Comparison of ENCODE assay signal across 17 cellular contexts in genomic region chr20:25218492-25218891, GRCh38. TPM values are rescaled to one million over a fixed set of nuclear protein-coding genes. Genes with fewer than 3 reads are reported as not detected.
DNase-seq lines count a peak whose midpoint lies in the region; ATAC-seq and TF ChIP-seq lines count a peak whose summit lies in the region.
"Had no signal": no experiment of that assay in that cellular context is flagged by ENCODE, and none has a peak within 500 bp of the region (broad histone marks: within the 10 kb centered on the region; RNA-seq: fewer than 3 reads in every experiment).

No MANE protein-coding gene starts in this region.

- no peaks in the 10 kb centered on the region for H3K4me1 Mint-ChIP-seq in Calu3 (ENCODE audit: low read depth, unreplicated experiment)
- H3K4me1 Mint-ChIP-seq: B cell had no signal

- TF ChIP-seq POLR2A in prostate gland (IDR thresholded peaks at IDR 0.05): no peak

- H3K79me2 ChIP-seq in mammary epithelial cell (ENCODE audit: insufficient read depth, low read length): peaks cover 3% of the 10 kb centered on the region

- H3K27me3 ChIP-seq in left ventricle myocardium inferior (ENCODE audit: low read depth): no peaks in the 10 kb centered on the region
- no peaks in the 10 kb centered on the region for H3K27me3 ChIP-seq in H7 (ENCODE audit: control insufficient read depth, insufficient read depth, low read length)
- no peaks in the 10 kb centered on the region for H3K27me3 ChIP-seq in prostate gland (replicated peaks; ENCODE audit: insufficient read depth)
- H3K27me3 ChIP-seq in mammary epithelial cell (ENCODE audit: insufficient read depth, low read length): no peaks in the 10 kb centered on the region

- no peak overlapping the region for H3K27ac Mint-ChIP-seq in Calu3 (ENCODE audit: unreplicated experiment)
- H3K27ac Mint-ChIP-seq: B cell, HFFc6 had no signal

- H3K27ac ChIP-seq in left ventricle myocardium inferior (replicated peaks) (peak overlapping the region; percentile 90), VCaP (peak overlapping the region; percentile 74), prostate gland (no peak overlapping the region), mammary epithelial cell (ENCODE audit: insufficient read depth, low read depth, low read length) (no peak overlapping the region)
- H3K27ac ChIP-seq: C4-2B had no signal

- DNase-seq in left ventricle myocardium inferior: no peak
- no peak for DNase-seq in Right ventricle myocardium inferior (ENCODE audit: missing footprints)
- DNase-seq in H7: peak; percentile 18
- peak; percentile 3 for DNase-seq in prostate gland (ENCODE audit: low spot score)
- DNase-seq in NCI-H1048 (lab: John Stamatoyannopoulos, UW): no peak
- no peak for DNase-seq in mammary epithelial cell
- no peak for DNase-seq in Calu3
- DNase-seq: ACHN; CD4-positive, alpha-beta memory T cell; DND-41; GDM1; GOT3; HFFc6 had no signal

- H2AFZ ChIP-seq in mammary epithelial cell (ENCODE audit: low read depth, low read length): no peak overlapping the region

- in situ Hi-C loops in mammary epithelial cell (cut with MboI; ENCODE audit: low sequenced_read_pairs in 2 of 2): loop anchor here in 1 of 2 donors (25.0 kb wide), 1 partner anchor 94 kb away; no protein-coding TSS in a partner anchor

- H3K4me1 ChIP-seq in left ventricle myocardium inferior (peaks cover 80% of the 10 kb centered on the region), prostate gland (replicated peaks) (peaks cover 16% of the 10 kb centered on the region), mammary epithelial cell (ENCODE audit: insufficient read depth, low read length) (peaks cover 15% of the 10 kb centered on the region)
- H3K4me1 ChIP-seq: HAP-1 had no signal

- intact Hi-C loops in left ventricle myocardium inferior (cut with micrococcal nuclease): no loop called here
- intact Hi-C loops in Right ventricle myocardium inferior (cut with DNase I): no loop called here
- intact Hi-C loops in prostate gland (cut with DNase I): no loop called here
- intact Hi-C loops in mammary epithelial cell (cut with micrococcal nuclease): no loop called here
- intact Hi-C loops in Calu3 (cut with micrococcal nuclease; ENCODE audit: unreplicated experiment): no loop called here

- H3K9ac ChIP-seq in mammary epithelial cell (ENCODE audit: insufficient read depth, low read length): no peak overlapping the region

- dilution Hi-C loops in mammary epithelial cell (cut with HindIII; ENCODE audit: low sequenced_read_pairs): no loop called here

- ATAC-seq in Right ventricle myocardium inferior: no peak

- no peak overlapping the region for H3K4me3 ChIP-seq in left ventricle myocardium inferior
- H3K4me3 ChIP-seq in H7 (ENCODE audit: insufficient read depth, low read depth, low read length): no peak overlapping the region
- no peak overlapping the region for H3K4me3 ChIP-seq in prostate gland
- no peak overlapping the region for H3K4me3 ChIP-seq in mammary epithelial cell (replicated peaks in 1 of 3; ENCODE audit: insufficient read depth in 1 of 3, low read depth in 2 of 3, low read length in 3 of 3)
- H3K4me3 ChIP-seq: HAP-1 had no signal

- no peaks in the 10 kb centered on the region for H4K20me1 ChIP-seq in mammary epithelial cell (ENCODE audit: insufficient read depth, low read length)

- H3K27me3 Mint-ChIP-seq in Calu3 (ENCODE audit: unreplicated experiment): no peaks in the 10 kb centered on the region
- H3K27me3 Mint-ChIP-seq: B cell; CD4-positive, alpha-beta memory T cell had no signal

- H3K9me3 Mint-ChIP-seq in Calu3 (ENCODE audit: low read depth, unreplicated experiment): no peaks in the 10 kb centered on the region
- H3K9me3 Mint-ChIP-seq: CD4-positive, alpha-beta memory T cell; HFFc6 had no signal

- H3K4me3 Mint-ChIP-seq in Calu3 (ENCODE audit: low read depth, unreplicated experiment): no peak overlapping the region
- H3K4me3 Mint-ChIP-seq: B cell; CD4-positive, alpha-beta memory T cell; HFFc6 had no signal

- BruUV-seq in mammary epithelial cell (replicated peaks; lab: Mats Ljungman, UMichigan) (no TSS peak), Calu3 (replicated peaks; lab: Mats Ljungman, UMichigan) (no TSS peak)

- peaks cover 5% of the 10 kb centered on the region for H3K36me3 Mint-ChIP-seq in Calu3 (ENCODE audit: insufficient read depth, unreplicated experiment)

- CTCF ChIA-PET in mammary epithelial cell (lab: Charles Lee; ENCODE audit: low non-redundant PET): no interaction called here
- CTCF ChIA-PET in Calu3 (lab: Charles Lee): no interaction called here

- H3K9me3 ChIP-seq in left ventricle myocardium inferior (replicated peaks): no peaks in the 10 kb centered on the region
- H3K9me3 ChIP-seq in prostate gland: no peaks in the 10 kb centered on the region
- H3K9me3 ChIP-seq in mammary epithelial cell (replicated peaks; ENCODE audit: insufficient read depth, low read length): no peaks in the 10 kb centered on the region
- H3K9me3 ChIP-seq: HAP-1 had no signal

- no peak for TF ChIP-seq CTCF in left ventricle myocardium inferior (IDR thresholded peaks at IDR 0.05; ENCODE audit: borderline replicate concordance)
- TF ChIP-seq CTCF in VCaP (conservative IDR thresholded peaks at IDR 0.05): no peak
- TF ChIP-seq CTCF in prostate gland (IDR thresholded peaks at IDR 0.05): no peak
- TF ChIP-seq CTCF in mammary epithelial cell (conservative IDR thresholded peaks at IDR 0.05 in 1 of 2, IDR thresholded peaks at IDR 0.05 in 1 of 2; ENCODE audit: extremely low read depth in 1 of 2, insufficient read depth in 1 of 2, low read depth in 1 of 2, low read length in 2 of 2): no peak
- TF ChIP-seq CTCF in Calu3 (IDR thresholded peaks at IDR 0.05; ENCODE audit: unreplicated experiment): no peak

- WGBS in prostate gland: 84% methylated on average over 11 of the region's 12 CpGs
- no CpG with 5 or more reads among the region's 12 CpGs for WGBS in mammary epithelial cell (ENCODE audit: low coverage, missing lambda C conversion rate)

- H3K36me3 ChIP-seq in left ventricle myocardium inferior (peaks cover 68% of the 10 kb centered on the region), H7 (replicated peaks; ENCODE audit: control insufficient read depth, insufficient read depth, low read length) (peaks cover 6% of the 10 kb centered on the region), prostate gland (peaks cover 6 to 10% of the 10 kb centered on the region in 2 donors), mammary epithelial cell (ENCODE audit: insufficient read depth, low read length) (peaks cover 24% of the 10 kb centered on the region)

- no peak overlapping the region for H3K4me2 ChIP-seq in mammary epithelial cell (ENCODE audit: insufficient read depth, low read depth, low read length)

RNA-seq across cellular contexts. Expression of gene ENTPD6, which starts 23.0 kb away (rescaled TPM):
- total RNA-seq in left ventricle myocardium inferior (106 TPM), Right ventricle myocardium inferior (132 TPM), prostate gland (100 to 1,000 TPM; 105 to 194 TPM), mammary epithelial cell (100 to 1,000 TPM in 1 of 2 donors, 10 to 100 TPM in 1; 82.9 to 130 TPM), Calu3 (2022) (56.3 and 61.5 TPM in 2 replicates)
- 45.4 and 51.2 TPM in 2 replicates for total RNA-seq in H7 (2014; rRNA removed; shearing (Covaris generic))
- 127 TPM for polyA plus RNA-seq in mammary epithelial cell
- polyA minus RNA-seq in mammary epithelial cell: 195 TPM

RNA-seq across cellular contexts. Expression of gene PYGB, which starts 29.4 kb away (rescaled TPM):
- total RNA-seq in left ventricle myocardium inferior (218 TPM), Right ventricle myocardium inferior (174 TPM), prostate gland (100 to 1,000 TPM; 231 to 261 TPM), mammary epithelial cell (1,000 to 10,000 TPM in 1 of 2 donors, 100 to 1,000 TPM in 1; 475 to 1,432 TPM), Calu3 (2022) (253 and 258 TPM in 2 replicates)
- 52.0 and 57.1 TPM in 2 replicates for total RNA-seq in H7 (2014; rRNA removed; shearing (Covaris generic))
- 284 TPM for polyA plus RNA-seq in mammary epithelial cell
- 595 TPM for polyA minus RNA-seq in mammary epithelial cell

Comparison
In these comparisons a context has a peak if more than half of its experiments do, and no peak if none do; other contexts are left out.
1. DNase-seq: peak in H7 (single experiment) and prostate gland (single experiment); none in left ventricle myocardium inferior (single experiment), Right ventricle myocardium inferior (single experiment), NCI-H1048 (single experiment), mammary epithelial cell (single experiment) and Calu3 (single experiment).
2. H3K27ac ChIP-seq: peak in left ventricle myocardium inferior (single experiment) and VCaP (single experiment); none in prostate gland (0 of 2) and mammary epithelial cell (single experiment).